ENCODE assay signal across 17 cellular contexts in genomic region chr7:41779918-41780317, GRCh38.
DNase-seq lines count a peak whose midpoint lies in the region; ATAC-seq and TF ChIP-seq lines count a peak whose summit lies in the region.
"Had no signal": no experiment of that assay in that cellular context is flagged by ENCODE, and none has a peak within 500 bp of the region (broad histone marks: within the 10 kb centered on the region; RNA-seq: fewer than 3 reads in every experiment).

No MANE protein-coding gene starts in this region.

- no peaks in the 10 kb centered on the region for H3K36me3 ChIP-seq in right atrium auricular region

- no peak for TF ChIP-seq CTCF in right atrium auricular region (IDR thresholded peaks at IDR 0.05)
- TF ChIP-seq CTCF in fibroblast of pulmonary artery (IDR thresholded peaks at IDR 0.05; ENCODE audit: low read length, missing control alignments): no peak

- intact Hi-C loops in Right ventricle myocardium inferior (cut with DNase I): no loop called here

- DNase-seq in Right ventricle myocardium inferior (ENCODE audit: missing footprints) (no peak), right atrium auricular region (ENCODE audit: low spot score) (no peak), NOMO-1 treated with dmso at 0.1 percent for 144 hours (lab: John Stamatoyannopoulos, UW; ENCODE audit: unreplicated experiment) (peak; percentile 95), fibroblast of pulmonary artery (ENCODE audit: low read depth) (peak; percentile 69), putamen (ENCODE audit: low spot score) (peak; percentile 24), NCI-H1694 (lab: John Stamatoyannopoulos, UW) (no peak), glomerular visceral epithelial cell (ENCODE audit: extremely low spot score) (no peak)
- no peak for DNase-seq in activated naive CD4-positive, alpha-beta T cell treated with Interleukin-2 at 50 U/mL for 16 hours
- DNase-seq: 8988T; activated CD4-positive, alpha-beta T cell treated with anti-CD3 and anti-CD28 coated beads, Interleukin-2, amount 10 ng/mL, durations not matched to agents 24 days and 14 days; activated T-cell treated with anti-CD3 and anti-CD28 coated beads, Interleukin-2, amount 50 U/mL, for 48 hours; Caco-2; GF-D8; left colon; NCI-H187; NCI-H524; stimulated activated CD4-positive, alpha-beta T cell treated with anti-CD3 and anti-CD28 coated beads, Interleukin-4, amount 100 ng/mL, for 4 hours had no signal

- H3K27ac ChIP-seq in right atrium auricular region: no peak overlapping the region

- no peaks in the 10 kb centered on the region for H3K9me3 ChIP-seq in right atrium auricular region
- H3K9me3 ChIP-seq: Caco-2 had no signal

- H3K4me3 ChIP-seq in right atrium auricular region: no peak overlapping the region
- H3K4me3 ChIP-seq in fibroblast of pulmonary artery (replicated peaks; ENCODE audit: low read depth, low read length): no peak overlapping the region

- ATAC-seq in Right ventricle myocardium inferior: peak; percentile 45
- ATAC-seq: left colon had no signal

- H3K27me3 ChIP-seq in right atrium auricular region: no peaks in the 10 kb centered on the region

- H3K4me1 ChIP-seq in right atrium auricular region: no peaks in the 10 kb centered on the region
- H3K4me1 ChIP-seq: Caco-2 had no signal

Comparison
In these comparisons a context has a peak if more than half of its experiments do, and no peak if none do; other contexts are left out.
1. DNase-seq: peak in NOMO-1 treated with dmso at 0.1 percent for 144 hours (single experiment), fibroblast of pulmonary artery (single experiment) and putamen (single experiment); none in Right ventricle myocardium inferior (single experiment), right atrium auricular region (single experiment), activated naive CD4-positive, alpha-beta T cell treated with Interleukin-2 at 50 U/mL for 16 hours (single experiment), NCI-H1694 (single experiment) and glomerular visceral epithelial cell (single experiment).